ENCODE assay signal across 9 cellular contexts in genomic region chr13:30576528-30576927, GRCh38. TPM values are rescaled to one million over a fixed set of nuclear protein-coding genes. Genes with fewer than 3 reads are reported as not detected.
DNase-seq lines count a peak whose midpoint lies in the region; ATAC-seq and TF ChIP-seq lines count a peak whose summit lies in the region.
"Had no signal": no experiment of that assay in that cellular context is flagged by ENCODE, and none has a peak within 500 bp of the region (broad histone marks: within the 10 kb centered on the region; RNA-seq: fewer than 3 reads in every experiment).

No MANE protein-coding gene starts in this region.

- H3K27me3 ChIP-seq in HCT116 (ENCODE audit: insufficient read depth, low read length): no peaks in the 10 kb centered on the region
- H3K27me3 ChIP-seq in adrenal gland: no peaks in the 10 kb centered on the region

- H3K4me1 ChIP-seq in HCT116 (ENCODE audit: control insufficient read depth in 1 of 2, insufficient read depth in 2 of 2, low read length in 2 of 2): peaks cover 31 to 37% of the 10 kb centered on the region in 2 experiments
- peaks cover 10 to 23% of the 10 kb centered on the region in 2 donors for H3K4me1 ChIP-seq in adrenal gland (replicated peaks in 1 of 2)
- H3K4me1 ChIP-seq in OCI-LY7 (ENCODE audit: insufficient read depth, low read length, poor library complexity, severe bottlenecking): peaks cover 14% of the 10 kb centered on the region

- ATAC-seq in HCT116 (no peak), HG03108 (IDR thresholded peaks at IDR 0.05; ENCODE audit: unreplicated experiment) (no peak)
- ATAC-seq: Panc1 had no signal

- BruUV-seq in HCT116 (replicated peaks; lab: Mats Ljungman, UMichigan) (no TSS peak), OCI-LY7 (replicated peaks; lab: Mats Ljungman, UMichigan) (no TSS peak)

- POLR2A ChIA-PET in HCT116 (lab: Charles Lee) (no interaction called here), OCI-LY7 (lab: Charles Lee) (interaction anchor here (1.2 kb wide), 1 partner anchor 9 kb away, joined by 3 read pairs; no protein-coding TSS in a partner anchor)

- TF ChIP-seq POLR2A in HCT116 (IDR thresholded peaks at IDR 0.05; ENCODE audit: borderline replicate concordance, extremely low read depth, insufficient read depth, insufficient read length) (no peak), adrenal gland (IDR thresholded peaks at IDR 0.05) (no peak)

- no peak for TF ChIP-seq RAD21 in HCT116 (IDR thresholded peaks at IDR 0.05; ENCODE audit: low read depth)

- H3K27ac ChIP-seq in HCT116 (ENCODE audit: low read depth, low read length): no peak overlapping the region
- peak overlapping the region in 2 of 5 donors; percentile 26 to 37 for H3K27ac ChIP-seq in adrenal gland
- H3K27ac ChIP-seq in OCI-LY7 (ENCODE audit: low read depth, low read length, poor library complexity, severe bottlenecking): no peak overlapping the region

- no peak for TF ChIP-seq CTCF in HCT116 (IDR thresholded peaks at IDR 0.05 in 2 of 3, conservative IDR thresholded peaks at IDR 0.05 in 1 of 3; ENCODE audit: borderline replicate concordance in 1 of 3, insufficient read depth in 1 of 3, low read depth in 2 of 3, low read length in 2 of 3)
- no peak for TF ChIP-seq CTCF in adrenal gland (IDR thresholded peaks at IDR 0.05)
- TF ChIP-seq CTCF in OCI-LY7 (conservative IDR thresholded peaks at IDR 0.05; ENCODE audit: low read length): no peak

- H4K20me1 ChIP-seq in HCT116 (ENCODE audit: insufficient read depth) (no peaks in the 10 kb centered on the region), OCI-LY7 (ENCODE audit: insufficient read depth, low read length) (no peaks in the 10 kb centered on the region)

- no peaks in the 10 kb centered on the region for H3K36me3 ChIP-seq in HCT116 (ENCODE audit: control insufficient read depth in 1 of 2, insufficient read depth in 2 of 2, low read length in 2 of 2)
- no peaks in the 10 kb centered on the region for H3K36me3 ChIP-seq in adrenal gland (replicated peaks in 1 of 2)
- H3K36me3 ChIP-seq in OCI-LY7 (ENCODE audit: insufficient read depth, low read length): no peaks in the 10 kb centered on the region

- intact Hi-C loops in HCT116 (cut with micrococcal nuclease) (loop anchor here (10.0 kb wide), 1 partner anchor 232 kb away; no protein-coding TSS in a partner anchor), adrenal gland (cut with DNase I) (loop anchor here in 1 of 2 donors (10.0 kb wide), 1 partner anchor 112 kb away; the partner anchor contains the start of gene HMGB1), OCI-LY7 (cut with micrococcal nuclease; ENCODE audit: unreplicated experiment) (no loop called here)

- H3K9me3 ChIP-seq in HCT116 (ENCODE audit: control insufficient read depth in 1 of 2, insufficient read depth in 1 of 2, low read depth in 1 of 2, low read length in 2 of 2): no peaks in the 10 kb centered on the region
- H3K9me3 ChIP-seq in adrenal gland (replicated peaks in 1 of 3): no peaks in the 10 kb centered on the region
- no peaks in the 10 kb centered on the region for H3K9me3 ChIP-seq in OCI-LY7 (ENCODE audit: low read length)

- H2AFZ ChIP-seq in HCT116 (ENCODE audit: low read depth, low read length, poor library complexity, severe bottlenecking) (no peak overlapping the region), OCI-LY7 (ENCODE audit: low read length) (no peak overlapping the region)

- H3K4me3 ChIP-seq in HCT116 (replicated peaks in 1 of 2; ENCODE audit: low read depth in 1 of 2, low read length in 2 of 2) (no peak overlapping the region), adrenal gland (no peak overlapping the region), OCI-LY7 (ENCODE audit: low read depth, low read length, poor library complexity, severe bottlenecking) (no peak overlapping the region)

- H3K9ac ChIP-seq in HCT116 (ENCODE audit: low read length): no peak overlapping the region

- H3K79me2 ChIP-seq in HCT116 (ENCODE audit: insufficient read depth, low read length): no peaks in the 10 kb centered on the region
- H3K79me2 ChIP-seq in OCI-LY7 (ENCODE audit: insufficient read depth, low read depth, low read length): no peaks in the 10 kb centered on the region

- no peaks in the 10 kb centered on the region for H3K9me2 ChIP-seq in HCT116 (ENCODE audit: insufficient read depth)
- H3K9me2 ChIP-seq in OCI-LY7 (ENCODE audit: insufficient read depth, low read length): no peaks in the 10 kb centered on the region

- 35 to 44% (median 40%) methylated on average over 7 of the region's 7 CpGs for WGBS in adrenal gland, 4 donors

- H3K4me2 ChIP-seq in HCT116 (ENCODE audit: low read length): peak overlapping the region; percentile 45
- H3K4me2 ChIP-seq in OCI-LY7 (ENCODE audit: low read length): no peak overlapping the region

- RAD21 ChIA-PET in HCT116 (lab: Charles Lee; ENCODE audit: low non-redundant PET in 1 of 2, low total read pairs in 2 of 2, uncharacterized antibody in 2 of 2, unreplicated experiment in 2 of 2): no interaction called here

- CTCF ChIA-PET in HCT116 (lab: Charles Lee): no interaction called here
- CTCF ChIA-PET in OCI-LY7 (lab: Charles Lee; ENCODE audit: unreplicated experiment): no interaction called here

- DNase-seq in HCT116 (ENCODE audit: low read depth, low spot score) (no peak), SW480 (ENCODE audit: low spot score) (peak; percentile 75), adrenal gland (peak; percentile 41 to 80 (median 74)), pons (ENCODE audit: low spot score) (peak; percentile 11), OCI-LY7 (ENCODE audit: low spot score) (no peak), cortex of kidney (lab: John Stamatoyannopoulos, UW) (no peak), GOT3 (lab: John Stamatoyannopoulos, UW) (no peak)

TF ChIP-seq in HCT116, 20 proteins besides CTCF, POLR2A, EP300 and RAD21:
- TF ChIP-seq SIN3A (IDR thresholded peaks at IDR 0.05; ENCODE audit: low read depth) (no peak), REST (IDR thresholded peaks at IDR 0.05; ENCODE audit: low read depth) (no peak)

RNA-seq across cellular contexts. Expression of gene USPL1, which starts 41.2 kb away (rescaled TPM):
- 19.7 TPM for total RNA-seq in HCT116 (2021; ENCODE audit: unreplicated experiment)
- 4.9 and 8.1 TPM in 2 replicates for polyA plus RNA-seq in HCT116 (2012)
- 10 to 100 TPM in 6 of 8 donors, 1 to 10 TPM in 2; 6.3 to 18.7 (median 14.7) TPM for total RNA-seq in adrenal gland
- 10 to 100 TPM; 15.4 to 18.5 (median 15.4) TPM for polyA plus RNA-seq in adrenal gland
- total RNA-seq in OCI-LY7 (2014; rRNA removed; shearing (Covaris generic)): 19.2 and 21.1 TPM in 2 replicates
- 21.9 and 23.2 TPM in 2 replicates for total RNA-seq in OCI-LY7 (2022)

Comparison
In these comparisons a context has a peak if more than half of its experiments do, and no peak if none do; other contexts are left out.
1. DNase-seq: peak in SW480 (single experiment), adrenal gland (7 of 7) and pons (single experiment); none in HCT116 (single experiment), OCI-LY7 (single experiment), cortex of kidney (single experiment) and GOT3 (single experiment).